Comparison of ENCODE assay signal across 1 cellular context in the genomic region with DNA sequence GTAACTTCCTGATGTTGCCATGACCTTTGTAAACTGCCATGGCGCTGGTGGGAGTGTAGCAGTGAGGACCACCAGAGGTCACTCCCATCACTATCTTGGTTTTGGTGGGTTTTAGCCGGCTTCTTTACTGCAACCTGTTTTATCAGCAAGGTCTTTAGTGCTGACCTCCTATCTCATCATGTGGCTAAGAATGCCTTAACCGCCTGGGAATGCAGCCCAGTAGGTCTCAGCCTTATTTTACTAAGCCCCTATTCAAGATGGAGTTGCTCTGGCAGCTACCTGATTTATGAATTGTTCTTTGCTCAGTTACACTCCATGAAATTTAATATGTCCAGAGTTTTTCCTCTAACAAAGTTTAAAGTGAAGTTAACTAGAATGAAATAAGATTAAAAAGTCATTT.
A peak's percentile ranks its signal among the peaks of the same experiment; 100 is the strongest.
TF ChIP-seq lines count a peak whose summit lies in the region.

No MANE protein-coding gene starts in this region.

TF ChIP-seq in HEK293, 187 proteins besides CTCF, POLR2A, EP300 and RAD21 (continued from another document):
- TF ChIP-seq, protein P1, sequence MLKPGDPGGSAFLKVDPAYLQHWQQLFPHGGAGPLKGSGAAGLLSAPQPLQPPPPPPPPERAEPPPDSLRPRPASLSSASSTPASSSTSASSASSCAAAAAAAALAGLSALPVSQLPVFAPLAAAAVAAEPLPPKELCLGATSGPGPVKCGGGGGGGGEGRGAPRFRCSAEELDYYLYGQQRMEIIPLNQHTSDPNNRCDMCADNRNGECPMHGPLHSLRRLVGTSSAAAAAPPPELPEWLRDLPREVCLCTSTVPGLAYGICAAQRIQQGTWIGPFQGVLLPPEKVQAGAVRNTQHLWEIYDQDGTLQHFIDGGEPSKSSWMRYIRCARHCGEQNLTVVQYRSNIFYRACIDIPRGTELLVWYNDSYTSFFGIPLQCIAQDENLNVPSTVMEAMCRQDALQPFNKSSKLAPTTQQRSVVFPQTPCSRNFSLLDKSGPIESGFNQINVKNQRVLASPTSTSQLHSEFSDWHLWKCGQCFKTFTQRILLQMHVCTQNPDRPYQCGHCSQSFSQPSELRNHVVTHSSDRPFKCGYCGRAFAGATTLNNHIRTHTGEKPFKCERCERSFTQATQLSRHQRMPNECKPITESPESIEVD (tag by site-specific recombination; IDR thresholded peaks at IDR 0.05), result 0 out of 2 replicates have a peak, but pooled peaks have one; percentile 10
- TF ChIP-seq ZNF658 (tag by site-specific recombination; IDR thresholded peaks at IDR 0.05), result no peak
- no peak for TF ChIP-seq GFI1B (tag by site-specific recombination; IDR thresholded peaks at IDR 0.05)
- no peak for TF ChIP-seq ZNF670 (tag by site-specific recombination; IDR thresholded peaks at IDR 0.05; ENCODE audit: low read depth)
